Comparison of ENCODE assay signal across 10 cellular contexts in the genomic region with DNA sequence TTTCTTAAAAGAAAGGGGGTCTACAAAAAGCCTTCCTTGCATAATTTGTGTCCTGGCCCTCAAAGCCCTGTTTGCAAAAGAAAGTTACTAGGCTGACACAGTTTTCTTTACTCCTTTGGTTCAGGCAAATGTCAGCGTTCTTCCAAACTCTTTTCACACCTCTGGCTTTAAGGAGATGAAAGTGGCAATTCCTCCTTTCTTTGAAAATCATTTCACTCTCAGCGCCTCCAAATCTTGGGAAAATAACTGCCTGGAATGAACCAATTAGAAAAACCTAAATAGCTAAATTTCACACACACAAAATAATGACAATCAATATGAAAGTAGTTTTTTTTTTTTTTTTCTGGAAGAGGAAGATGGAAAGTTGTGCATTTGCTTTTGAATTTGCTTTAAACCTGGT. TPM values are rescaled to one million over a fixed set of nuclear protein-coding genes. Genes with fewer than 3 reads are reported as not detected.
DNase-seq lines count a peak whose midpoint lies in the region; ATAC-seq, FAIRE-seq and TF ChIP-seq lines count a peak whose summit lies in the region.
"Had no signal": no experiment of that assay in that cellular context is flagged by ENCODE, and none has a peak within 500 bp of the region (broad histone marks: within the 10 kb centered on the region; RNA-seq: fewer than 3 reads in every experiment).

No MANE protein-coding gene starts in this region.

- peak overlapping the region; percentile 94 for H3K27ac ChIP-seq in KMS-11
- peak overlapping the region; percentile 91 for H3K27ac ChIP-seq in lower lobe of right lung

- peaks cover 3% of the 10 kb centered on the region for H3K36me3 Mint-ChIP-seq in chondrocyte (ENCODE audit: low read depth)

- H2AFZ ChIP-seq in KMS-11 (ENCODE audit: low read depth) = 0 out of 2 replicates have a peak overlapping the region, but pooled peaks have one; percentile 21

- H3K4me1 ChIP-seq in KMS-11 (ENCODE audit: low read depth, poor library complexity, severe bottlenecking) = peaks cover 14% of the 10 kb centered on the region
- H3K4me1 ChIP-seq in lower lobe of right lung = peaks cover 20% of the 10 kb centered on the region

- intact Hi-C loops in lower lobe of right lung (cut with DNase I) = no loop called here

- TF ChIP-seq CTCF in KMS-11 (conservative IDR thresholded peaks at IDR 0.05; ENCODE audit: low read depth, low read length) = no peak
- TF ChIP-seq CTCF in chondrocyte (IDR thresholded peaks at IDR 0.05) = no peak
- TF ChIP-seq CTCF in lower lobe of right lung (IDR thresholded peaks at IDR 0.05) = no peak

- H3K9me3 Mint-ChIP-seq in chondrocyte (ENCODE audit: low read depth) = no peaks in the 10 kb centered on the region

- no peaks in the 10 kb centered on the region for H4K20me1 ChIP-seq in KMS-11 (ENCODE audit: insufficient read depth)

- H3K9me3 ChIP-seq in lower lobe of right lung = no peaks in the 10 kb centered on the region
- H3K9me3 ChIP-seq: mucosa of descending colon had no signal

- H3K4me1 Mint-ChIP-seq in chondrocyte (ENCODE audit: low read depth) = peaks cover 45% of the 10 kb centered on the region

- H3K27me3 Mint-ChIP-seq in chondrocyte (ENCODE audit: low read depth) = peaks cover 30% of the 10 kb centered on the region

- H3K4me3 ChIP-seq in KMS-11 (IDR thresholded peaks at IDR 0.05; ENCODE audit: insufficient read depth, low read depth, low read length) (no peak overlapping the region), lower lobe of right lung (peak overlapping the region; percentile 71)
- H3K4me3 ChIP-seq: mucosa of descending colon had no signal

- no peak for FAIRE-seq in H54 (lab: Jason Lieb, UNC)

- peak overlapping the region; percentile 95 for H3K4me3 Mint-ChIP-seq in chondrocyte (ENCODE audit: unreplicated experiment)

- no peak for TF ChIP-seq POLR2A in H54 (IDR thresholded peaks at IDR 0.05; ENCODE audit: low read depth, low read length)

- H3K79me2 ChIP-seq in KMS-11 (ENCODE audit: insufficient read depth, low read depth) = peaks cover 41% of the 10 kb centered on the region

- no peak for ATAC-seq in lower lobe of right lung
- ATAC-seq: mucosa of descending colon had no signal

- H3K27ac Mint-ChIP-seq in chondrocyte (ENCODE audit: unreplicated experiment) = peak overlapping the region; percentile 100

- H3K27me3 ChIP-seq in KMS-11 (ENCODE audit: insufficient read depth, low read depth) = no peaks in the 10 kb centered on the region
- peaks cover 46% of the 10 kb centered on the region for H3K27me3 ChIP-seq in lower lobe of right lung (ENCODE audit: low read depth)

- DNase-seq in chondrocyte (ENCODE audit: low spot score) (no peak), lower lobe of right lung (no peak), superior temporal gyrus (ENCODE audit: extremely low spot score) (peak; percentile 69), H54 (ENCODE audit: insufficient read length, low spot score) (no peak), NAMALWA (ENCODE audit: low spot score) (no peak), iPS-NIHi7 (ENCODE audit: extremely low spot score) (no peak), COLO668 (lab: John Stamatoyannopoulos, UW; ENCODE audit: unreplicated experiment) (no peak)
- DNase-seq: mucosa of descending colon, NCI-H748 treated with DMSO at 0.1 percent for 48 hours had no signal

- H3K9ac ChIP-seq in KMS-11 = peak overlapping the region; percentile 92

- H3K36me3 ChIP-seq in KMS-11 (ENCODE audit: insufficient read depth) = no peaks in the 10 kb centered on the region
- peaks cover 8% of the 10 kb centered on the region for H3K36me3 ChIP-seq in lower lobe of right lung

- peak overlapping the region; percentile 94 for H3K4me2 ChIP-seq in KMS-11

RNA-seq across cellular contexts. Expression of gene MEIS1, which starts 1.6 kb away (rescaled TPM):
- total RNA-seq in chondrocyte (1.1 to 18.5 TPM (median 16.9 TPM) in 3 replicates), lower lobe of right lung (54.7 TPM)
